In genomic region chr2:172427256-172427989, GRCh38 we compare ENCODE assay signal across 8 cellular contexts. TPM values are rescaled to one million over a fixed set of nuclear protein-coding genes. Genes with fewer than 3 reads are reported as not detected.
DNase-seq lines count a peak whose midpoint lies in the region; ATAC-seq and TF ChIP-seq lines count a peak whose summit lies in the region.

Gene ITGA6 (plus strand): TSS chr2:172427586.

- H3K27me3 Mint-ChIP-seq in activated CD4-positive, alpha-beta T cell treated with anti-CD3 and anti-CD28 coated beads, Interleukin-2, amount 10 ng/mL, durations not matched to agents 24 days and 14 days, result peaks cover 71% of the 10 kb centered on the region

- H3K27ac Mint-ChIP-seq in activated CD4-positive, alpha-beta T cell treated with anti-CD3 and anti-CD28 coated beads, Interleukin-2, amount 10 ng/mL, durations not matched to agents 24 days and 14 days, result no peak within 1 kb of the TSS

- peak within 1 kb of the TSS; percentile 79 for H3K4me3 Mint-ChIP-seq in activated CD4-positive, alpha-beta T cell treated with anti-CD3 and anti-CD28 coated beads, Interleukin-2, amount 10 ng/mL, durations not matched to agents 24 days and 14 days

- H3K27ac ChIP-seq in cingulate gyrus (ENCODE audit: low read depth, low read length), result peak within 1 kb of the TSS; percentile 29

- peak within 1 kb of the TSS; percentile 71 for H3K4me3 ChIP-seq in AG04449 (ENCODE audit: low read depth, low read length)

- peak; percentile 69 for ATAC-seq in left colon

- DNase-seq in AG04449 (ENCODE audit: low read depth, low spot score) (no peak), GM20000 (ENCODE audit: low spot score) (peak; percentile 74), NCI-H2227 treated with DMSO at 0.1 percent for 48 hours (lab: John Stamatoyannopoulos, UW) (peak; percentile 85), left colon (peak; percentile 87 to 89), SHP77 treated with DMSO at 0.1 percent for 48 hours (lab: John Stamatoyannopoulos, UW) (no peak)
- DNase-seq in activated CD4-positive, alpha-beta T cell treated with anti-CD3 and anti-CD28 coated beads, Interleukin-2, amount 10 ng/mL, durations not matched to agents 24 days and 14 days, result peak; percentile 90
- DNase-seq in stimulated activated CD4-positive, alpha-beta T cell treated with anti-CD3 and anti-CD28 coated beads, Interleukin-1b, Interleukin-23, amount 100 ng/mL, for 1 hour (ENCODE audit: low read depth in 2 of 2), result peak; percentile 35 to 61

- H3K9me3 Mint-ChIP-seq in activated CD4-positive, alpha-beta T cell treated with anti-CD3 and anti-CD28 coated beads, Interleukin-2, amount 10 ng/mL, durations not matched to agents 24 days and 14 days, result no peaks in the 10 kb centered on the region

- POLR2A ChIA-PET in AG04449 (lab: Yijun Ruan, JAX), result no interaction called here

- TF ChIP-seq CTCF in AG04449 (IDR thresholded peaks at IDR 0.05; ENCODE audit: insufficient read depth, low read length, missing control alignments) (peak; percentile 14), GM20000 (IDR thresholded peaks at IDR 0.05; ENCODE audit: extremely low read depth, missing control alignments) (no peak)

- H3K36me3 Mint-ChIP-seq in activated CD4-positive, alpha-beta T cell treated with anti-CD3 and anti-CD28 coated beads, Interleukin-2, amount 10 ng/mL, durations not matched to agents 24 days and 14 days (ENCODE audit: low read depth), result peaks cover 2% of the 10 kb centered on the region

- CTCF ChIA-PET in AG04449 (lab: Yijun Ruan, JAX), result interaction anchor here (0.7 to 6.3 kb wide), 11 partner anchors 9 to 255 kb away, joined by 3 to 51 read pairs (median 5); no protein-coding TSS in a partner anchor

- peaks cover 20% of the 10 kb centered on the region for H3K4me1 Mint-ChIP-seq in activated CD4-positive, alpha-beta T cell treated with anti-CD3 and anti-CD28 coated beads, Interleukin-2, amount 10 ng/mL, durations not matched to agents 24 days and 14 days

- intact Hi-C loops in activated CD4-positive, alpha-beta T cell treated with anti-CD3 and anti-CD28 coated beads, Interleukin-2, amount 10 ng/mL, durations not matched to agents 24 days and 14 days (cut with micrococcal nuclease), result loop anchor here (5.0 kb wide), 1 partner anchor 330 kb away; no protein-coding TSS in a partner anchor
- intact Hi-C loops in left colon (cut with DNase I, micrococcal nuclease), result loop anchor here in 1 of 2 donors (5.0 kb wide), 1 partner anchor 35 kb away; no protein-coding TSS in a partner anchor

RNA-seq across cellular contexts. Expression of gene ITGA6, which starts in this region (rescaled TPM):
- 0.68 and 0.85 TPM in 2 replicates for total RNA-seq in activated CD4-positive, alpha-beta T cell treated with anti-CD3 and anti-CD28 coated beads, Interleukin-2, amount 10 ng/mL, durations not matched to agents 24 days and 14 days
- total RNA-seq in left colon, result 100 to 1,000 TPM; 159 to 218 TPM

Comparison
In these comparisons a context has a peak if more than half of its experiments do, and no peak if none do; other contexts are left out.
1. RNA of gene ITGA6 (total RNA-seq): 159 to 218 TPM in left colon; 0.68 to 0.85 TPM in activated CD4-positive, alpha-beta T cell treated with anti-CD3 and anti-CD28 coated beads, Interleukin-2, amount 10 ng/mL, durations not matched to agents 24 days and 14 days; every median in the first group is over 10 times any median in the second.
2. Peak in DNase-seq in activated CD4-positive, alpha-beta T cell treated with anti-CD3 and anti-CD28 coated beads, Interleukin-2, amount 10 ng/mL, durations not matched to agents 24 days and 14 days; RNA of the gene not detected or under 1 TPM.
3. DNase-seq: peak in GM20000 (single experiment), NCI-H2227 treated with DMSO at 0.1 percent for 48 hours (single experiment), left colon (2 of 2) and stimulated activated CD4-positive, alpha-beta T cell treated with anti-CD3 and anti-CD28 coated beads, Interleukin-1b, Interleukin-23, amount 100 ng/mL, for 1 hour (2 of 2); none in AG04449 (single experiment) and SHP77 treated with DMSO at 0.1 percent for 48 hours (single experiment).